In genomic region chr19:28387507-28387906, GRCh38 we compare ENCODE assay signal across 19 cellular contexts.
DNase-seq lines count a peak whose midpoint lies in the region; ATAC-seq and TF ChIP-seq lines count a peak whose summit lies in the region.
"Had no signal": no experiment of that assay in that cellular context is flagged by ENCODE, and none has a peak within 500 bp of the region (broad histone marks: within the 10 kb centered on the region; RNA-seq: fewer than 3 reads in every experiment).

No MANE protein-coding gene starts in this region.

- H3K27ac ChIP-seq in DND-41 (ENCODE audit: low read length) (peak overlapping the region; percentile 57), OCI-LY1 (ENCODE audit: low read depth, low read length, poor library complexity, severe bottlenecking) (peak overlapping the region; percentile 97)
- H3K27ac ChIP-seq: 22Rv1; A549; BLaER1 treated with 17β-estradiol and CSF1 and Interleukin-3, amounts not matched to agents 10 nM and 100 nM; C4-2B had no signal

- peak overlapping the region; percentile 6 for H3K27ac Mint-ChIP-seq in T-helper 1 cell treated with Interleukin-12 subunit alpha and Interleukin-12 subunit beta and Interleukin-4 antibody, amounts not matched to agents 30 μg/mL and 1 μg/mL, for 36 hours
- H3K27ac Mint-ChIP-seq: B cell; CD4-positive, alpha-beta T cell had no signal

- peaks cover 14% of the 10 kb centered on the region for H3K36me3 Mint-ChIP-seq in T-helper 1 cell treated with Interleukin-12 subunit alpha and Interleukin-12 subunit beta and Interleukin-4 antibody, amounts not matched to agents 30 μg/mL and 1 μg/mL, for 36 hours (ENCODE audit: low read depth)

- H3K4me1 Mint-ChIP-seq in T-helper 1 cell treated with Interleukin-12 subunit alpha and Interleukin-12 subunit beta and Interleukin-4 antibody, amounts not matched to agents 30 μg/mL and 1 μg/mL, for 36 hours (ENCODE audit: low read depth), result peaks cover 44% of the 10 kb centered on the region
- H3K4me1 Mint-ChIP-seq: B cell had no signal

- no peak for TF ChIP-seq CTCF in DND-41 (IDR thresholded peaks at IDR 0.05; ENCODE audit: borderline replicate concordance, extremely low read depth, low read length, poor library complexity, severe bottlenecking)
- no peak for TF ChIP-seq CTCF in OCI-LY1 (IDR thresholded peaks at IDR 0.05; ENCODE audit: low read length)

- peaks cover 17% of the 10 kb centered on the region for H3K9me3 Mint-ChIP-seq in T-helper 1 cell treated with Interleukin-12 subunit alpha and Interleukin-12 subunit beta and Interleukin-4 antibody, amounts not matched to agents 30 μg/mL and 1 μg/mL, for 36 hours
- H3K9me3 Mint-ChIP-seq: CD4-positive, alpha-beta T cell had no signal

- no peak overlapping the region for H3K9ac ChIP-seq in DND-41 (ENCODE audit: low read depth, low read length)
- H3K9ac ChIP-seq in OCI-LY1 (ENCODE audit: low read length), result peak overlapping the region; percentile 24; the same call in 1 of the 2 replicates
- H3K9ac ChIP-seq: BLaER1 treated with 17β-estradiol and CSF1 and Interleukin-3, amounts not matched to agents 10 nM and 100 nM had no signal

- H3K4me2 ChIP-seq in DND-41 (ENCODE audit: insufficient read depth, low read length) (no peak overlapping the region), OCI-LY1 (ENCODE audit: low read length) (no peak overlapping the region; the same call in 1 of the 2 replicates)
- H3K4me2 ChIP-seq: A549; BLaER1 treated with 17β-estradiol and CSF1 and Interleukin-3, amounts not matched to agents 10 nM and 100 nM had no signal

- H3K27me3 Mint-ChIP-seq in T-helper 1 cell treated with Interleukin-12 subunit alpha and Interleukin-12 subunit beta and Interleukin-4 antibody, amounts not matched to agents 30 μg/mL and 1 μg/mL, for 36 hours (ENCODE audit: low read depth), result no peaks in the 10 kb centered on the region
- H3K27me3 Mint-ChIP-seq: B cell; CD4-positive, alpha-beta T cell had no signal

- ATAC-seq in DND-41 (ENCODE audit: insufficient read depth, low read depth), result no peak
- no peak for ATAC-seq in stimulated activated naive CD8-positive, alpha-beta T cell treated with anti-CD3 and anti-CD28 coated beads, Interleukin-15, Interleukin-2, amounts not matched to agents 100 U/mL and 50 U/mL, for 24 hours
- ATAC-seq: A549; CD8-positive, alpha-beta T cell had no signal

- H3K9me2 ChIP-seq in OCI-LY1 (ENCODE audit: low read depth, low read length), result no peaks in the 10 kb centered on the region

- H3K36me3 ChIP-seq in DND-41 (ENCODE audit: insufficient read depth, low read length) (no peaks in the 10 kb centered on the region), OCI-LY1 (ENCODE audit: insufficient read depth, low read length) (peaks cover 12% of the 10 kb centered on the region)
- H3K36me3 ChIP-seq: BLaER1 treated with 17β-estradiol and CSF1 and Interleukin-3, amounts not matched to agents 10 nM and 100 nM had no signal

- H3F3A ChIP-seq in OCI-LY1 (ENCODE audit: insufficient read depth, low read length), result no peaks in the 10 kb centered on the region

- DNase-seq in T-helper 1 cell (no peak), DND-41 (no peak)
- DNase-seq in stimulated activated naive CD8-positive, alpha-beta T cell treated with anti-CD3 and anti-CD28 coated beads, Interleukin-15, Interleukin-2, amounts not matched to agents 100 U/mL and 50 U/mL, for 24 hours, result no peak
- DNase-seq: AML-193; CD4-positive, alpha-beta T cell; CD8-positive, alpha-beta T cell; COR-L47; DMS 273 treated with DMSO at 0.1 percent for 48 hours; DMS153; DMS53; DMS79; GF-D8 had no signal

- H3K79me2 ChIP-seq in DND-41 (ENCODE audit: insufficient read depth, low read length) (no peaks in the 10 kb centered on the region), OCI-LY1 (ENCODE audit: insufficient read depth, low read length) (0 out of 2 replicates have a peak, but pooled peaks cover 2% of the 10 kb centered on the region)

- no peaks in the 10 kb centered on the region for H3K9me3 ChIP-seq in DND-41 (ENCODE audit: insufficient read depth, low read length, severe bottlenecking)
- H3K9me3 ChIP-seq in OCI-LY1 (ENCODE audit: low read length), result no peaks in the 10 kb centered on the region
- H3K9me3 ChIP-seq: BLaER1 treated with 17β-estradiol and CSF1 and Interleukin-3, amounts not matched to agents 10 nM and 100 nM had no signal

- H4K20me1 ChIP-seq in DND-41 (ENCODE audit: insufficient read depth, low read length), result no peaks in the 10 kb centered on the region
- H4K20me1 ChIP-seq in OCI-LY1 (ENCODE audit: insufficient read depth, low read length), result no peaks in the 10 kb centered on the region
- H4K20me1 ChIP-seq: BLaER1 treated with 17β-estradiol and CSF1 and Interleukin-3, amounts not matched to agents 10 nM and 100 nM had no signal

- H2AFZ ChIP-seq in DND-41 (ENCODE audit: low read depth, low read length) (no peak overlapping the region), OCI-LY1 (ENCODE audit: low read length) (no peak overlapping the region)

- H3K27me3 ChIP-seq in DND-41 (ENCODE audit: insufficient read depth, low read length, poor library complexity) (no peaks in the 10 kb centered on the region), OCI-LY1 (ENCODE audit: insufficient read depth, low read length) (no peaks in the 10 kb centered on the region)
- H3K27me3 ChIP-seq: BLaER1 treated with 17β-estradiol and CSF1 and Interleukin-3, amounts not matched to agents 10 nM and 100 nM had no signal

- no peak overlapping the region for H3K4me3 Mint-ChIP-seq in T-helper 1 cell treated with Interleukin-12 subunit alpha and Interleukin-12 subunit beta and Interleukin-4 antibody, amounts not matched to agents 30 μg/mL and 1 μg/mL, for 36 hours
- H3K4me3 Mint-ChIP-seq: B cell; CD4-positive, alpha-beta T cell; CD8-positive, alpha-beta T cell had no signal

- H3K4me1 ChIP-seq in DND-41 (ENCODE audit: insufficient read depth, low read length) (peaks cover 65% of the 10 kb centered on the region), OCI-LY1 (ENCODE audit: insufficient read depth, low read length, severe bottlenecking) (peaks cover 88% of the 10 kb centered on the region)
- H3K4me1 ChIP-seq: A549 had no signal

- H3K4me3 ChIP-seq in DND-41 (ENCODE audit: low read depth in 1 of 2, low read length in 2 of 2), result no peak overlapping the region
- H3K4me3 ChIP-seq in OCI-LY1 (ENCODE audit: low read depth, low read length, poor library complexity, severe bottlenecking), result no peak overlapping the region
- H3K4me3 ChIP-seq: A549; BLaER1 treated with 17β-estradiol and CSF1 and Interleukin-3, amounts not matched to agents 10 nM and 100 nM had no signal
